10 cellular contexts compared by ENCODE assay signal in genomic region chr16:53090271-53090590, GRCh38. TPM values are rescaled to one million over a fixed set of nuclear protein-coding genes. Genes with fewer than 3 reads are reported as not detected.
A peak's percentile ranks its signal among the peaks of the same experiment; 100 is the strongest.
DNase-seq lines count a peak whose midpoint lies in the region; ATAC-seq, FAIRE-seq and TF ChIP-seq lines count a peak whose summit lies in the region.
"Had no signal": no experiment of that assay in that cellular context is flagged by ENCODE, and none has a peak within 500 bp of the region (broad histone marks: within the 10 kb centered on the region; RNA-seq: fewer than 3 reads in every experiment).

No MANE protein-coding gene starts in this region.

- in situ Hi-C loops in astrocyte of the cerebellum (cut with HindIII; ENCODE audit: low sequenced_read_pairs): no loop called here
- in situ Hi-C loops in HepG2 (cut with HindIII; ENCODE audit: extremely low pct_ligation_motif_present, low pct_unique_long_range_greater_than_20kb): no loop called here

- H3K4me2 ChIP-seq in HepG2 (ENCODE audit: low read depth, low read length): peak overlapping the region; percentile 7; the same call in 1 of the 2 replicates

- TF ChIP-seq CTCF in HFF-Myc (IDR thresholded peaks at IDR 0.05; ENCODE audit: low read depth, low read length, missing control alignments): no peak
- TF ChIP-seq CTCF in astrocyte of the cerebellum (IDR thresholded peaks at IDR 0.05; ENCODE audit: low read depth, low read length, missing control alignments): no peak
- no peak for TF ChIP-seq CTCF in HepG2 (CRISPR knock-in tag; IDR thresholded peaks at IDR 0.05)
- TF ChIP-seq CTCF in stomach (IDR thresholded peaks at IDR 0.05): no peak
- TF ChIP-seq CTCF in mucosa of descending colon (IDR thresholded peaks at IDR 0.05): no peak

- TF ChIP-seq POLR2A in HepG2 (IDR thresholded peaks at IDR 0.05; ENCODE audit: insufficient read depth in 1 of 2, low read depth in 2 of 2, low read length in 2 of 2): no peak
- no peak for TF ChIP-seq POLR2A in stomach (IDR thresholded peaks at IDR 0.05)

- CTCF ChIA-PET in HepG2 (lab: Yijun Ruan, JAX; ENCODE audit: low intra/inter-chr PET ratio, low total read pairs): no interaction called here

- no peaks in the 10 kb centered on the region for H3K9me3 ChIP-seq in HepG2 (ENCODE audit: low read length)
- H3K9me3 ChIP-seq in stomach: no peaks in the 10 kb centered on the region
- H3K9me3 ChIP-seq in mucosa of descending colon: no peaks in the 10 kb centered on the region

- no peak for TF ChIP-seq EP300 in HepG2 (IDR thresholded peaks at IDR 0.05; ENCODE audit: low read depth in 2 of 2, low read length in 2 of 2)
- no peak for TF ChIP-seq EP300 in HepG2 (CRISPR knock-in tag; IDR thresholded peaks at IDR 0.05; ENCODE audit: borderline replicate concordance)
- no peak for TF ChIP-seq EP300 in stomach (IDR thresholded peaks at IDR 0.05)

- H3K9ac ChIP-seq in HepG2 (ENCODE audit: insufficient read depth, low read depth, low read length): no peak overlapping the region

- no peaks in the 10 kb centered on the region for H4K20me1 ChIP-seq in HepG2 (ENCODE audit: insufficient read depth, low read length)

- WGBS in HepG2 (ENCODE audit: low lambda C conversion rate): 75% methylated on average over 5 of the region's 5 CpGs
- WGBS in stomach, 5 donors: 45 to 67% (median 59%) methylated on average over 5 of the region's 5 CpGs

- peak overlapping the region; percentile 20 for H3K4me3 ChIP-seq in HFF-Myc (replicated peaks; ENCODE audit: low read depth, low read length)
- H3K4me3 ChIP-seq in astrocyte of the cerebellum (ENCODE audit: low read depth, low read length): peak overlapping the region; percentile 11
- H3K4me3 ChIP-seq in HepG2 (replicated peaks in 1 of 3; ENCODE audit: insufficient read depth in 1 of 3, low read depth in 2 of 3, low read length in 3 of 3): no peak overlapping the region
- H3K4me3 ChIP-seq in stomach: no peak overlapping the region
- H3K4me3 ChIP-seq in mucosa of descending colon: no peak overlapping the region

- DNase-seq in HFF-Myc (ENCODE audit: extremely low read depth, low read depth) (no peak), astrocyte of the cerebellum (ENCODE audit: low read depth) (no peak), HepG2 (ENCODE audit: low spot score) (no peak), stomach (no peak), mucosa of descending colon (no peak), HK-2 (ENCODE audit: unreplicated experiment) (no peak), dedifferentiated amniotic fluid mesenchymal stem cell (ENCODE audit: extremely low spot score) (no peak)
- DNase-seq: erythroblast, NCI-H1436 treated with DMSO at 0.1 percent for 48 hours had no signal

- H3K79me2 ChIP-seq in HepG2 (ENCODE audit: insufficient read depth, low read length): peaks cover 14% of the 10 kb centered on the region

- ATAC-seq in HepG2 (peak; percentile 10; the same call in 1 of the 3 replicates), mucosa of descending colon (no peak), GM19328 (IDR thresholded peaks at IDR 0.05; ENCODE audit: unreplicated experiment) (no peak)

- intact Hi-C loops in HepG2 (cut with micrococcal nuclease; ENCODE audit: unreplicated experiment): no loop called here
- intact Hi-C loops in stomach (cut with DNase I; ENCODE audit: low total_unique reads): no loop called here
- intact Hi-C loops in mucosa of descending colon (cut with DNase I, micrococcal nuclease): no loop called here

- FAIRE-seq in HepG2 (lab: Jason Lieb, UNC): no peak

- H3K4me1 ChIP-seq in HepG2 (ENCODE audit: insufficient read depth, low read length): peaks cover 40% of the 10 kb centered on the region
- peaks cover 62 to 89% (median 70%) of the 10 kb centered on the region in 4 donors for H3K4me1 ChIP-seq in stomach
- peaks cover 61% of the 10 kb centered on the region for H3K4me1 ChIP-seq in mucosa of descending colon (ENCODE audit: low read depth)

- no peak for TF ChIP-seq RAD21 in HepG2 (CRISPR knock-in tag; IDR thresholded peaks at IDR 0.05)

- peaks cover 0 to 1% of the 10 kb centered on the region in 2 experiments; a peak in 2 of 5 replicates for H3K36me3 ChIP-seq in HepG2 (replicated peaks in 1 of 2; ENCODE audit: control insufficient read depth in 1 of 2, insufficient read depth in 2 of 2, low read length in 2 of 2)
- H3K36me3 ChIP-seq in stomach: no peaks in the 10 kb centered on the region
- H3K36me3 ChIP-seq in mucosa of descending colon (ENCODE audit: low read depth): no peaks in the 10 kb centered on the region

- BruUV-seq in HepG2 (replicated peaks; lab: Mats Ljungman, UMichigan): no TSS peak

- H3K27ac ChIP-seq in HepG2 (ENCODE audit: extremely low read length, insufficient read depth, low read length) (no peak overlapping the region), stomach (peak overlapping the region; percentile 75 to 87 (median 87))

- H2AFZ ChIP-seq in HepG2 (ENCODE audit: low read length): no peak overlapping the region

- POLR2A ChIA-PET in HepG2 (lab: Yijun Ruan, JAX): interaction anchor here (1.5 kb wide), 1 partner anchor 9 kb away, joined by 6 read pairs; no protein-coding TSS in a partner anchor

- H3K27me3 ChIP-seq in HepG2 (ENCODE audit: control insufficient read depth in 1 of 2, insufficient read depth in 2 of 2, low read length in 2 of 2) (no peaks in the 10 kb centered on the region), stomach (no peaks in the 10 kb centered on the region)

TF ChIP-seq in HepG2, 621 proteins besides CTCF, POLR2A, EP300 and RAD21 (continues in another document):
- no peak for TF ChIP-seq HNF4A (CRISPR knock-in tag; IDR thresholded peaks at IDR 0.05)
- TF ChIP-seq PPARG (CRISPR knock-in tag; conservative IDR thresholded peaks at IDR 0.05): no peak
- TF ChIP-seq SNRNP70 (IDR thresholded peaks at IDR 0.05; ENCODE audit: low read depth, low read length): no peak
- TF ChIP-seq ZNF766 (CRISPR knock-in tag; IDR thresholded peaks at IDR 0.05; ENCODE audit: borderline replicate concordance): no peak

RNA-seq across cellular contexts. Expression of gene CHD9, which starts 35.4 kb away (rescaled TPM):
- total RNA-seq in HepG2 (2016; rRNA removed; fragmentation: Illumina TruSeq; extraction: Trizol) (27.7 and 31.0 TPM in 2 replicates), stomach (100 to 1,000 TPM in 2 of 5 donors, 10 to 100 TPM in 3; 26.6 to 224 (median 78.1) TPM), mucosa of descending colon (10 to 100 TPM; 65.4 to 95.9 (median 86.6) TPM)
- total RNA-seq in HepG2 (2016; cell fraction: cytosol; rRNA removed; fragmentation: Illumina TruSeq; extraction: Trizol; ENCODE audit: low read depth): 27.5 and 34.1 TPM in 2 replicates
- 24.3 and 27.8 TPM in 2 replicates for total RNA-seq in HepG2 (2016; cell fraction: insoluble cytoplasmic fraction; rRNA removed; fragmentation: Illumina TruSeq; extraction: Trizol)
- 36.3 and 42.8 TPM in 2 replicates for total RNA-seq in HepG2 (2016; cell fraction: membrane; rRNA removed; fragmentation: Illumina TruSeq; extraction: Trizol)
- 59.7 and 62.9 TPM in 2 replicates for total RNA-seq in HepG2 (2016; cell fraction: nucleus; rRNA removed; fragmentation: Illumina TruSeq; extraction: Trizol)
- polyA plus RNA-seq in HepG2 (2011; rRNA removed) (15.6 and 23.4 TPM in 2 replicates), stomach (1 to 10 TPM; 8.1 to 9.7 (median 8.7) TPM)
- polyA plus RNA-seq in HepG2 (2011; cell fraction: cytosol; rRNA removed): 4.6 and 8.3 TPM in 2 replicates
- polyA plus RNA-seq in HepG2 (2011; cell fraction: nucleus; rRNA removed): 14.2 and 15.9 TPM in 2 replicates
- polyA plus RNA-seq in HepG2 (2012): 12.6 and 14.0 TPM in 2 replicates
- polyA plus RNA-seq in HepG2 (2016; cell fraction: cytosol; fragmentation: Illumina TruSeq; extraction: Trizol; ENCODE audit: low read depth): 3.8 and 4.6 TPM in 2 replicates
- polyA plus RNA-seq in HepG2 (2016; cell fraction: insoluble cytoplasmic fraction; fragmentation: Illumina TruSeq; extraction: Trizol; ENCODE audit: low read depth): 13.8 and 14.0 TPM in 2 replicates
- polyA plus RNA-seq in HepG2 (2016; cell fraction: membrane; fragmentation: Illumina TruSeq; extraction: Trizol; ENCODE audit: low read depth): 4.5 and 4.8 TPM in 2 replicates
- 28.9 and 31.3 TPM in 2 replicates for polyA plus RNA-seq in HepG2 (2016; cell fraction: nucleus; fragmentation: Illumina TruSeq; extraction: Trizol; ENCODE audit: insufficient read depth, low read depth)
- 41.1 and 58.0 TPM in 2 replicates for polyA minus RNA-seq in HepG2 (2011; rRNA and poly(A)+ RNA removed; ENCODE audit: low replicate concordance)
- polyA minus RNA-seq in HepG2 (2011; cell fraction: cytosol; rRNA and poly(A)+ RNA removed): 25.3 and 26.6 TPM in 2 replicates
- polyA minus RNA-seq in HepG2 (2011; cell fraction: nucleus; rRNA and poly(A)+ RNA removed): 164 and 186 TPM in 2 replicates

RNA-seq across cellular contexts. Expression of gene CHD9NB, which starts 37.5 kb away (rescaled TPM):
- 0.18 and 0.34 TPM in 2 replicates for total RNA-seq in HepG2 (2016; rRNA removed; fragmentation: Illumina TruSeq; extraction: Trizol)
- total RNA-seq in HepG2 (2016; cell fraction: cytosol; rRNA removed; fragmentation: Illumina TruSeq; extraction: Trizol; ENCODE audit: low read depth): 0.18 and 0.30 TPM in 2 replicates
- 0.39 and 0.67 TPM in 2 replicates for total RNA-seq in HepG2 (2016; cell fraction: insoluble cytoplasmic fraction; rRNA removed; fragmentation: Illumina TruSeq; extraction: Trizol)
- 0.46 and 0.55 TPM in 2 replicates for total RNA-seq in HepG2 (2016; cell fraction: membrane; rRNA removed; fragmentation: Illumina TruSeq; extraction: Trizol)
- 0.59 and 0.72 TPM in 2 replicates for total RNA-seq in HepG2 (2016; cell fraction: nucleus; rRNA removed; fragmentation: Illumina TruSeq; extraction: Trizol)
- polyA plus RNA-seq in HepG2 (2011; rRNA removed): 0.05 and 0.17 TPM in 2 replicates
- 0.10 and 0.13 TPM in 2 replicates for polyA plus RNA-seq in HepG2 (2011; cell fraction: cytosol; rRNA removed)
- 0.55 and 0.87 TPM in 2 replicates for polyA plus RNA-seq in HepG2 (2011; cell fraction: nucleus; rRNA removed)
- 0.28 and 0.34 TPM in 2 replicates for polyA plus RNA-seq in HepG2 (2012)
- polyA plus RNA-seq in HepG2 (2016; cell fraction: cytosol; fragmentation: Illumina TruSeq; extraction: Trizol; ENCODE audit: low read depth): 0.19 and 0.37 TPM in 2 replicates
- 0.37 and 0.45 TPM in 2 replicates for polyA plus RNA-seq in HepG2 (2016; cell fraction: insoluble cytoplasmic fraction; fragmentation: Illumina TruSeq; extraction: Trizol; ENCODE audit: low read depth)
- 0.31 and 0.35 TPM in 2 replicates for polyA plus RNA-seq in HepG2 (2016; cell fraction: membrane; fragmentation: Illumina TruSeq; extraction: Trizol; ENCODE audit: low read depth)
- 0.37 and 0.73 TPM in 2 replicates for polyA plus RNA-seq in HepG2 (2016; cell fraction: nucleus; fragmentation: Illumina TruSeq; extraction: Trizol; ENCODE audit: insufficient read depth, low read depth)
- polyA minus RNA-seq in HepG2 (2011; rRNA and poly(A)+ RNA removed; ENCODE audit: low replicate concordance): 0.46 and 0.47 TPM in 2 replicates
- polyA minus RNA-seq in HepG2 (2011; cell fraction: cytosol; rRNA and poly(A)+ RNA removed): not detected in 2 replicates
- polyA minus RNA-seq in HepG2 (2011; cell fraction: nucleus; rRNA and poly(A)+ RNA removed): 1.2 and 3.3 TPM in 2 replicates
- total RNA-seq in stomach: 1 to 10 TPM in 1 of 5 donors, under 1 TPM in 3, not detected in 1; 0.58 to 8.2 (median 0.81) TPM
- polyA plus RNA-seq in stomach: 1 to 10 TPM in 2 of 3 donors, under 1 TPM in 1; 0.93 to 1.7 (median 1.1) TPM
- total RNA-seq in mucosa of descending colon: 1 to 10 TPM; 2.3 to 5.3 (median 5.2) TPM

Comparison
In these comparisons a context has a peak if more than half of its experiments do, and no peak if none do; other contexts are left out.
1. H3K4me3 ChIP-seq: peak in HFF-Myc (single experiment) and astrocyte of the cerebellum (single experiment); none in HepG2 (0 of 3), stomach (0 of 4) and mucosa of descending colon (single experiment).